1 cellular context compared by ENCODE assay signal in genomic region chr2:181680055-181680936, GRCh38.
TF ChIP-seq lines count a peak whose summit lies in the region.

Gene NEUROD1 (minus strand): TSS chr2:181680517. CDS start chr2:181678860, 1,657 bp downstream.

TF ChIP-seq in K562, 482 proteins besides CTCF, POLR2A, EP300 and RAD21 (continued from another document):
- no peak for TF ChIP-seq ZNF224 (CRISPR knock-in tag; IDR thresholded peaks at IDR 0.05)
- TF ChIP-seq MXD1 (CRISPR knock-in tag; IDR thresholded peaks at IDR 0.05; ENCODE audit: borderline replicate concordance, poor library complexity, severe bottlenecking) = no peak
- no peak for TF ChIP-seq ZNF766 (CRISPR knock-in tag; conservative IDR thresholded peaks at IDR 0.05)
